Comparison of ENCODE assay signal across 8 cellular contexts in genomic region chr1:111203681-111204210, GRCh38. TPM values are rescaled to one million over a fixed set of nuclear protein-coding genes. Genes with fewer than 3 reads are reported as not detected.
DNase-seq lines count a peak whose midpoint lies in the region; ATAC-seq lines count a peak whose summit lies in the region.

No MANE protein-coding gene starts in this region.

- peaks cover 9% of the 10 kb centered on the region for H3K27me3 Mint-ChIP-seq in CD4-positive, CD25-positive, alpha-beta regulatory T cell
- no peaks in the 10 kb centered on the region for H3K27me3 Mint-ChIP-seq in activated naive CD8-positive, alpha-beta T cell

- peaks cover 14% of the 10 kb centered on the region for H3K36me3 Mint-ChIP-seq in CD4-positive, CD25-positive, alpha-beta regulatory T cell
- peaks cover 1% of the 10 kb centered on the region for H3K36me3 Mint-ChIP-seq in activated naive CD8-positive, alpha-beta T cell

- no peaks in the 10 kb centered on the region for H3K36me3 ChIP-seq in CD4-positive, CD25-positive, alpha-beta regulatory T cell (ENCODE audit: control insufficient read depth, insufficient read depth, low read length)
- no peaks in the 10 kb centered on the region for H3K36me3 ChIP-seq in iPS-15b (ENCODE audit: control insufficient read depth, insufficient read depth, low read length)

- no peaks in the 10 kb centered on the region for H3K9me3 ChIP-seq in CD4-positive, CD25-positive, alpha-beta regulatory T cell (ENCODE audit: control insufficient read depth in 2 of 2, low read length in 2 of 2)
- no peaks in the 10 kb centered on the region for H3K9me3 ChIP-seq in iPS-15b (ENCODE audit: control insufficient read depth, insufficient read depth, low read length)

- H3K27ac ChIP-seq in CD4-positive, CD25-positive, alpha-beta regulatory T cell (ENCODE audit: insufficient read depth, low read length, poor library complexity, severe bottlenecking) = peak overlapping the region; percentile 90

- H3K9me3 Mint-ChIP-seq in CD4-positive, CD25-positive, alpha-beta regulatory T cell = peaks cover 0 to 2% (median 0%) of the 10 kb centered on the region in 7 donors
- H3K9me3 Mint-ChIP-seq in activated naive CD8-positive, alpha-beta T cell (ENCODE audit: low read depth) = no peaks in the 10 kb centered on the region

- H3K27ac Mint-ChIP-seq in CD4-positive, CD25-positive, alpha-beta regulatory T cell = peak overlapping the region; percentile 95 to 99 (median 96)
- peak overlapping the region; percentile 100 for H3K27ac Mint-ChIP-seq in activated naive CD8-positive, alpha-beta T cell

- H3K4me1 Mint-ChIP-seq in CD4-positive, CD25-positive, alpha-beta regulatory T cell = peaks cover 10 to 82% (median 57%) of the 10 kb centered on the region in 4 donors
- H3K4me1 Mint-ChIP-seq in activated naive CD8-positive, alpha-beta T cell (ENCODE audit: low read depth) = peaks cover 63% of the 10 kb centered on the region

- ATAC-seq in CD4-positive, CD25-positive, alpha-beta regulatory T cell (ENCODE audit: low read depth in 2 of 2) = peak; percentile 59 to 62
- ATAC-seq in GM19351 (IDR thresholded peaks at IDR 0.05; ENCODE audit: unreplicated experiment) (peak; percentile 51), HG03460 (IDR thresholded peaks at IDR 0.05; ENCODE audit: unreplicated experiment) (peak; percentile 53)

- peaks cover 70% of the 10 kb centered on the region for H3K4me1 ChIP-seq in CD4-positive, CD25-positive, alpha-beta regulatory T cell (ENCODE audit: control insufficient read depth, insufficient read depth, low read length, poor library complexity, severe bottlenecking)
- peaks cover 4% of the 10 kb centered on the region for H3K4me1 ChIP-seq in iPS-15b (ENCODE audit: control insufficient read depth, insufficient read depth, low read length)

- DNase-seq in CD4-positive, CD25-positive, alpha-beta regulatory T cell = peak; percentile 77 to 91 (median 79)
- DNase-seq in SKM-1 treated with dmso at 0.1 percent for 144 hours (lab: John Stamatoyannopoulos, UW; ENCODE audit: unreplicated experiment) (peak; percentile 90), NCI-H1436 (lab: John Stamatoyannopoulos, UW) (no peak)
- peak; percentile 80 to 81 for DNase-seq in stimulated activated CD4-positive, alpha-beta T cell treated with anti-CD3 and anti-CD28 coated beads, Interleukin-15, amount 100 ng/mL, for 48 hours (ENCODE audit: low read depth in 2 of 2)

- H3K4me3 ChIP-seq in CD4-positive, CD25-positive, alpha-beta regulatory T cell (ENCODE audit: low read depth, low read length) = peak overlapping the region; percentile 70
- peak overlapping the region; percentile 35 for H3K4me3 ChIP-seq in iPS-15b (ENCODE audit: low read depth, low read length)

- H3K27me3 ChIP-seq in CD4-positive, CD25-positive, alpha-beta regulatory T cell (ENCODE audit: control insufficient read depth, insufficient read depth, low read length) = no peaks in the 10 kb centered on the region
- H3K27me3 ChIP-seq in iPS-15b (ENCODE audit: control insufficient read depth, insufficient read depth, low read length) = peaks cover 49% of the 10 kb centered on the region

- no peak overlapping the region for H3K9ac ChIP-seq in iPS-15b (ENCODE audit: low read depth, low read length)

- peak overlapping the region; percentile 95 to 98 (median 98) for H3K4me3 Mint-ChIP-seq in CD4-positive, CD25-positive, alpha-beta regulatory T cell
- H3K4me3 Mint-ChIP-seq in activated naive CD8-positive, alpha-beta T cell = peak overlapping the region; percentile 100

RNA-seq across cellular contexts. Expression of gene DENND2D, which starts 3.3 kb away (rescaled TPM):
- 83.8 TPM for total RNA-seq in CD4-positive, CD25-positive, alpha-beta regulatory T cell
- 100 to 1,000 TPM in 3 of 4 donors, 10 to 100 TPM in 1; 85.6 to 196 (median 119) TPM for polyA plus RNA-seq in CD4-positive, CD25-positive, alpha-beta regulatory T cell

RNA-seq across cellular contexts. Expression of gene CHI3L2, which starts 23.8 kb away (rescaled TPM):
- 5.0 TPM for total RNA-seq in CD4-positive, CD25-positive, alpha-beta regulatory T cell
- 10 to 100 TPM in 2 of 4 donors, 1 to 10 TPM in 2; 7.6 to 15.8 (median 12.5) TPM for polyA plus RNA-seq in CD4-positive, CD25-positive, alpha-beta regulatory T cell
